24 cellular contexts compared by ENCODE assay signal in genomic region chr14:31825459-31825858, GRCh38.
"Had no signal": no experiment of that assay in that cellular context is flagged by ENCODE, and none has a peak within 500 bp of the region (broad histone marks: within the 10 kb centered on the region; RNA-seq: fewer than 3 reads in every experiment).

No MANE protein-coding gene starts in this region.

- FAIRE-seq: RCC 7860 had no signal

- H3K4me3 ChIP-seq: MG63, SJSA1, SK-N-MC had no signal

- H3K36me3 ChIP-seq: MG63, SJSA1 had no signal

- DNase-seq: Karpas-422, KG1, MG63, NCI-H1092, NCI-H1105 treated with DMSO at 0.1 percent for 48 hours, NCI-H1417 treated with DMSO at 0.1 percent for 48 hours, NCI-H146, NCI-H1694 treated with DMSO at 0.1 percent for 48 hours, NCI-H1930, NCI-H2081, NCI-H2107, NCI-H226, NCI-H446, NCI-H510A, NCI-H524 treated with DMSO at 0.1 percent for 48 hours, NCI-H69, NCI-H774, Right ventricle myocardium superior, RPMI8226, SIG-M5 had no signal

- H3K27me3 ChIP-seq: MG63, SJSA1 had no signal

- H3K27ac ChIP-seq: HL-60, SJSA1, SK-N-MC had no signal

- H3K4me1 ChIP-seq: SJSA1 had no signal

- H3K9me3 ChIP-seq: MG63, SJSA1 had no signal
